ENCODE assay signal across 32 cellular contexts in genomic region chr12:83075471-83075870, GRCh38.
"Had no signal": no experiment of that assay in that cellular context is flagged by ENCODE, and none has a peak within 500 bp of the region (broad histone marks: within the 10 kb centered on the region; RNA-seq: fewer than 3 reads in every experiment).

No MANE protein-coding gene starts in this region.

- H3K27ac ChIP-seq: adrenal gland, body of pancreas, brain microvascular endothelial cell, breast epithelium, VCaP had no signal

- ATAC-seq: activated CD8-positive, alpha-beta T cell treated with anti-CD3 and anti-CD28 coated beads for 36 hours; activated naive CD4-positive, alpha-beta T cell treated with anti-CD3 and anti-CD28 coated beads, Interleukin-2, amount 50 U/mL, for 72 hours; activated T-cell treated with anti-CD3 and anti-CD28 coated beads, Interleukin-2, amount 50 U/mL, for 4 hours; activated T-cell treated with anti-CD3 and anti-CD28 coated beads, Interleukin-2, amount 50 U/mL, for 72 hours; activated T-helper 17 cell treated with anti-CD3 and anti-CD28 coated beads, Interleukin-2, amount 50 U/mL, for 72 hours; body of pancreas had no signal

- H3K9me3 ChIP-seq: body of pancreas, breast epithelium had no signal

- H3K27me3 ChIP-seq: adrenal gland, body of pancreas, brain microvascular endothelial cell, breast epithelium had no signal

- DNase-seq: activated B cell treated with CpG ODN at 0.5 μM for 24 hours; activated CD4-positive, alpha-beta memory T cell treated with anti-CD3 and anti-CD28 coated beads for 36 hours; activated CD4-positive, alpha-beta T cell treated with anti-CD3 and anti-CD28 coated beads for 4 hours; activated CD4-positive, alpha-beta T cell treated with anti-CD3 and anti-CD28 coated beads, Interleukin-2, amount 10 ng/mL, durations not matched to agents 24 days and 14 days; activated CD4-positive, alpha-beta T cell treated with anti-CD3 and anti-CD28 coated beads, Interleukin-2, amount 50 U/mL, for 1 hour; activated CD4-positive, alpha-beta T cell treated with anti-CD3 and anti-CD28 coated beads, Interleukin-2, amount 50 U/mL, for 4 hours; activated CD4-positive, CD25-positive, alpha-beta regulatory T cell treated with anti-CD3 and anti-CD28 coated beads, Interleukin-2, amount 50 U/mL, for 72 hours; activated CD8-positive, alpha-beta memory T cell treated with anti-CD3 and anti-CD28 coated beads, Interleukin-2, amount 50 U/mL, for 4 hours; activated CD8-positive, alpha-beta T cell treated with anti-CD3 and anti-CD28 coated beads for 36 hours; activated effector memory CD4-positive, alpha-beta T cell treated with anti-CD3 and anti-CD28 coated beads, Interleukin-2, amount 50 U/mL, for 16 hours; activated gamma-delta T cell treated with Interleukin-2 at 50 U/mL for 16 hours; activated naive CD4-positive, alpha-beta T cell; activated naive CD4-positive, alpha-beta T cell treated with anti-CD3 and anti-CD28 coated beads for 36 hours; activated naive CD4-positive, alpha-beta T cell treated with anti-CD3 and anti-CD28 coated beads, Interleukin-2, amount 50 U/mL, for 16 hours; activated naive CD8-positive, alpha-beta T cell treated with anti-CD3 and anti-CD28 coated beads for 36 hours; activated T-cell treated with anti-CD3 and anti-CD28 coated beads for 4 hours; activated T-cell treated with anti-CD3 and anti-CD28 coated beads, Interleukin-2, amount 50 U/mL, for 1 hour; activated T-cell treated with anti-CD3 and anti-CD28 coated beads, Interleukin-2, amount 50 U/mL, for 4 hours; activated T-cell treated with anti-CD3 and anti-CD28 coated beads, Interleukin-2, amount 50 U/mL, for 72 hours; adrenal gland; amniotic stem cell; aorta; body of pancreas; brain microvascular endothelial cell; cerebellar nuclear complex; T-helper 1 cell; T-helper 2 cell; T-helper 9 cell had no signal

- H3K4me3 ChIP-seq: adrenal gland, body of pancreas, breast epithelium had no signal

- H3K4me1 ChIP-seq: adrenal gland, breast epithelium had no signal

- H3K36me3 ChIP-seq: adrenal gland, brain microvascular endothelial cell, breast epithelium had no signal
